ENCODE assay signal across 8 cellular contexts in genomic region chr13:79974935-79975650, GRCh38.
A peak's percentile ranks its signal among the peaks of the same experiment; 100 is the strongest.
DNase-seq lines count a peak whose midpoint lies in the region.

No MANE protein-coding gene starts in this region.

- DNase-seq in COLO668 (lab: John Stamatoyannopoulos, UW; ENCODE audit: unreplicated experiment) (peak; percentile 87), ELF-1 (ENCODE audit: low read depth, low spot score) (peak; percentile 35), NCI-H1417 (lab: John Stamatoyannopoulos, UW) (peak in 2 of 3 experiments; percentile 42 to 53), NCI-H526 (lab: John Stamatoyannopoulos, UW) (peak; percentile 26 to 74), SHP77 treated with DMSO at 0.1 percent for 48 hours (lab: John Stamatoyannopoulos, UW) (peak; percentile 24), dedifferentiated amniotic fluid mesenchymal stem cell (ENCODE audit: extremely low spot score) (peak; percentile 7), kidney tubule cell (ENCODE audit: low spot score) (peak; percentile 41), renal cortical epithelial cell (ENCODE audit: low read depth) (peak; percentile 10)

Comparison
In these comparisons a context has a peak if more than half of its experiments do, and no peak if none do; other contexts are left out.
1. Peak in every context shown above with its lines: DNase-seq.
2. DNase-seq: peak in every context shown above with its lines; median percentile 87 in COLO668; 50 in NCI-H526; 48 in NCI-H1417; 41 in kidney tubule cell; 35 in ELF-1; 24 in SHP77 treated with DMSO at 0.1 percent for 48 hours; 10 in renal cortical epithelial cell; 7 in dedifferentiated amniotic fluid mesenchymal stem cell.